Comparison of ENCODE assay signal across 8 cellular contexts in the genomic region with DNA sequence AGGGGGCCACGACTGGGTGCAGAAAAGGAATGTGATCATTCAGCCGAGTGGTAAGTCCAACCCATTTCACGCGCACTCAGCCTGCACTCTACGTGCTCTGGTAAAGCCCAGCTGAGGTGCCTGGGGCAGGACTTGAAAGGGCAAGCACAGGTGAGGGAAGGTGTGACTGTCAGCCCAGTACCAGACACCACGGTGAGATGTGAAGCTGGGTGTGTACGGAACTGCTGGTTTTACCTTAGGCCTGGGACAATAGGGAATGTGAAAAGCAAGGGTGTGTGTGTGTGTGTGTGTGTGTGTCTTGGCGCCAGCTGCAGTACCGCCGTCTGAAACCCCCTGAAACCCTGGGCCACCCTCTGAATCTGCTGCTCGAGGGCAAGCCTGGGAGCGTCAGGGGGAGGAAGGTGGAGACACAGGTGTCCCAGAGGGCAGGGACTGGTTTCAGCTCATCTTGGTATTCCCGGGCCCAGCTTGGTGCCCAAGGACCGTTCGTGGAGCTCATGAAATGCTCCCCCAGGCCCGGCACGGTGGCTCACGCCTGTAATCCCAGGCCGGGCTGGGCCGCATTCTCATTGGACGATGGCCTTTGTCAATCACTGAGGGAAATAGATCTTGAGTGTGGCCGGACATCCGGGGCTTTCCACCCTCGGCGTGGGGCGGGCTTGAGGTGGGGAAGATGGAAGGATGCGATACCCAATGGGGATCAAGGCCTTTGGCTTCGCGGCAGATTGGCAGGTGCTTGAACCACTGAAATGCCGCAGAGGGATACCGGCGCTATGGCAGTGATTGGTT. TPM values are rescaled to one million over a fixed set of nuclear protein-coding genes. Genes with fewer than 3 reads are reported as not detected.
DNase-seq lines count a peak whose midpoint lies in the region; ATAC-seq and TF ChIP-seq lines count a peak whose summit lies in the region.

No MANE protein-coding gene starts in this region.

- H3K4me1 ChIP-seq in SK-N-SH (ENCODE audit: control insufficient read depth in 1 of 2, insufficient read depth in 2 of 2, low read depth in 1 of 2, low read length in 1 of 2) = peaks cover 0 to 33% of the 10 kb centered on the region in 2 experiments; a peak in 2 of 4 replicates
- H3K4me1 ChIP-seq in suprapubic skin = peaks cover 26% of the 10 kb centered on the region

- peak; percentile 98 for ATAC-seq in HG02610 (IDR thresholded peaks at IDR 0.05; ENCODE audit: unreplicated experiment)
- ATAC-seq in activated naive CD4-positive, alpha-beta T cell treated with anti-CD3 and anti-CD28 coated beads, Interleukin-2, amount 50 U/mL, for 72 hours = peak; percentile 98 to 99

- no peak; a peak in 1 of 4 replicates for TF ChIP-seq EP300 in SK-N-SH (IDR thresholded peaks at IDR 0.05; ENCODE audit: borderline replicate concordance in 1 of 2, low read depth in 1 of 2, low read length in 1 of 2)
- no peak for TF ChIP-seq EP300 in suprapubic skin (IDR thresholded peaks at IDR 0.05)

- TF ChIP-seq POLR2A in suprapubic skin (IDR thresholded peaks at IDR 0.05) = no peak

- 32% methylated on average over 32 of the region's 32 CpGs for WGBS in SK-N-SH (ENCODE audit: low lambda C conversion rate)
- 13% methylated on average over 23 of the region's 32 CpGs for WGBS in suprapubic skin

- H3K4me3 ChIP-seq in SK-N-SH (ENCODE audit: low read depth in 2 of 2, low read length in 1 of 2) (peak overlapping the region; percentile 69 to 70), suprapubic skin (peak overlapping the region; percentile 62)

- POLR2A ChIA-PET in GM10248 (lab: Yijun Ruan, JAX) = interaction anchor here (0.7 to 1.0 kb wide), 3 partner anchors 11 to 773 kb away, joined by 3 read pairs; no protein-coding TSS in a partner anchor
- POLR2A ChIA-PET in SK-N-SH (lab: Yijun Ruan, JAX) = interaction anchor here (0.6 to 1.6 kb wide), 9 partner anchors 9 to 636 kb away, joined by 3 to 11 read pairs (median 4); no protein-coding TSS in a partner anchor

- TF ChIP-seq CTCF in GM10248 (IDR thresholded peaks at IDR 0.05; ENCODE audit: control extremely low read depth, extremely low read depth, low read depth, missing control alignments) = no peak
- TF ChIP-seq CTCF in SK-N-SH (IDR thresholded peaks at IDR 0.05) = no peak
- TF ChIP-seq CTCF in suprapubic skin (IDR thresholded peaks at IDR 0.05) = no peak

- peak overlapping the region; percentile 77; the same call in 1 of the 2 replicates for H3K4me2 ChIP-seq in SK-N-SH

- H3K9me3 ChIP-seq in SK-N-SH (no peaks in the 10 kb centered on the region), suprapubic skin (no peaks in the 10 kb centered on the region)

- H3K36me3 ChIP-seq in SK-N-SH (replicated peaks in 1 of 2; ENCODE audit: control insufficient read depth in 1 of 2, insufficient read depth in 2 of 2, low read length in 1 of 2) = peaks cover 3 to 9% of the 10 kb centered on the region in 2 experiments
- H3K36me3 ChIP-seq in suprapubic skin = no peaks in the 10 kb centered on the region

- H3K9me2 ChIP-seq in SK-N-SH = no peaks in the 10 kb centered on the region

- H2AFZ ChIP-seq in SK-N-SH (ENCODE audit: low read depth) = peak overlapping the region; percentile 87

- TF ChIP-seq RAD21 in SK-N-SH (IDR thresholded peaks at IDR 0.05; ENCODE audit: low read length) = no peak

- peak overlapping the region in 1 of 2 experiments; percentile 94; a peak in 3 of 4 replicates for H3K27ac ChIP-seq in SK-N-SH (ENCODE audit: low read depth in 2 of 2, low read length in 1 of 2)
- H3K27ac ChIP-seq in suprapubic skin = peak overlapping the region; percentile 90

- DNase-seq in GM10248 (ENCODE audit: extremely low spot score) = peak; percentile 99
- peak; percentile 100 for DNase-seq in NCI-H1092 (lab: John Stamatoyannopoulos, UW)
- peak; percentile 99 for DNase-seq in SK-N-SH
- DNase-seq in activated naive CD4-positive, alpha-beta T cell treated with anti-CD3 and anti-CD28 coated beads, Interleukin-2, amount 50 U/mL, for 72 hours (ENCODE audit: low spot score in 2 of 2) = peak; percentile 99 to 100
- DNase-seq in glomerular endothelial cell (ENCODE audit: extremely low read depth, low read depth, low spot score) = peak; percentile 100
- DNase-seq in nucleus accumbens (lab: John Stamatoyannopoulos, UW) = peak; percentile 96 to 100 (median 100)
- DNase-seq in suprapubic skin (ENCODE audit: low spot score in 2 of 2) = peak; percentile 100

- peaks cover 0 to 11% of the 10 kb centered on the region in 2 donors for H3K36me3 Mint-ChIP-seq in activated naive CD4-positive, alpha-beta T cell treated with anti-CD3 and anti-CD28 coated beads, Interleukin-2, amount 50 U/mL, for 72 hours

- CTCF ChIA-PET in GM10248 (lab: Yijun Ruan, JAX) = interaction anchor here (1.0 to 2.9 kb wide), 7 partner anchors 10 to 164 kb away, joined by 3 to 31 read pairs (median 4); no protein-coding TSS in a partner anchor
- CTCF ChIA-PET in SK-N-SH (lab: Yijun Ruan, JAX) = interaction anchor here (1.0 to 4.2 kb wide), 12 partner anchors 9 to 148 kb away, joined by 3 to 42 read pairs (median 5); no protein-coding TSS in a partner anchor

- H4K20me1 ChIP-seq in SK-N-SH (ENCODE audit: insufficient read depth) = no peaks in the 10 kb centered on the region

- H3F3A ChIP-seq in SK-N-SH (replicated peaks; ENCODE audit: insufficient read depth) = peaks cover 12% of the 10 kb centered on the region

- peaks cover 0 to 6% of the 10 kb centered on the region in 2 donors for H3K9me3 Mint-ChIP-seq in activated naive CD4-positive, alpha-beta T cell treated with anti-CD3 and anti-CD28 coated beads, Interleukin-2, amount 50 U/mL, for 72 hours

- H3K27ac Mint-ChIP-seq in activated naive CD4-positive, alpha-beta T cell treated with anti-CD3 and anti-CD28 coated beads, Interleukin-2, amount 50 U/mL, for 72 hours = peak overlapping the region; percentile 95 to 96

- H3K27me3 ChIP-seq in SK-N-SH (ENCODE audit: insufficient read depth) (no peaks in the 10 kb centered on the region), suprapubic skin (no peaks in the 10 kb centered on the region)

- H3K9ac ChIP-seq in SK-N-SH = peak overlapping the region; percentile 76; the same call in 1 of the 2 replicates

- H3K79me2 ChIP-seq in SK-N-SH (ENCODE audit: insufficient read depth) = no peaks in the 10 kb centered on the region

TF ChIP-seq in SK-N-SH, 30 proteins besides CTCF, POLR2A, EP300 and RAD21 (continues in another document):
- TF ChIP-seq, protein P1, sequence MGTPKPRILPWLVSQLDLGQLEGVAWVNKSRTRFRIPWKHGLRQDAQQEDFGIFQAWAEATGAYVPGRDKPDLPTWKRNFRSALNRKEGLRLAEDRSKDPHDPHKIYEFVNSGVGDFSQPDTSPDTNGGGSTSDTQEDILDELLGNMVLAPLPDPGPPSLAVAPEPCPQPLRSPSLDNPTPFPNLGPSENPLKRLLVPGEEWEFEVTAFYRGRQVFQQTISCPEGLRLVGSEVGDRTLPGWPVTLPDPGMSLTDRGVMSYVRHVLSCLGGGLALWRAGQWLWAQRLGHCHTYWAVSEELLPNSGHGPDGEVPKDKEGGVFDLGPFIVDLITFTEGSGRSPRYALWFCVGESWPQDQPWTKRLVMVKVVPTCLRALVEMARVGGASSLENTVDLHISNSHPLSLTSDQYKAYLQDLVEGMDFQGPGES (IDR thresholded peaks at IDR 0.05; ENCODE audit: low read depth, low read length) = peak; percentile 100
- TF ChIP-seq, protein P2, sequence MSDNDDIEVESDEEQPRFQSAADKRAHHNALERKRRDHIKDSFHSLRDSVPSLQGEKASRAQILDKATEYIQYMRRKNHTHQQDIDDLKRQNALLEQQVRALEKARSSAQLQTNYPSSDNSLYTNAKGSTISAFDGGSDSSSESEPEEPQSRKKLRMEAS (IDR thresholded peaks at IDR 0.05; ENCODE audit: low read depth) = peak; percentile 44

RNA-seq across cellular contexts. Expression of a gene that starts 27.8 kb away (rescaled TPM):
- polyA plus RNA-seq in SK-N-SH (2012; rRNA removed) = not detected in 2 replicates
- not detected in 2 replicates for polyA plus RNA-seq in SK-N-SH (2012; cell fraction: cytosol; rRNA removed)
- 0.11 TPM in 1 of 2 replicates, not detected in the other for polyA plus RNA-seq in SK-N-SH (2012; cell fraction: nucleus; rRNA removed)
- total RNA-seq in activated naive CD4-positive, alpha-beta T cell treated with anti-CD3 and anti-CD28 coated beads, Interleukin-2, amount 50 U/mL, for 72 hours = 1 to 10 TPM; 1.0 to 3.0 TPM
- not detected in 2 replicates for total RNA-seq in glomerular endothelial cell
- 1 to 10 TPM in 3 of 4 donors, under 1 TPM in 1; 0.38 to 3.7 (median 1.3) TPM for total RNA-seq in suprapubic skin

RNA-seq across cellular contexts. Expression of a gene that starts 39.4 kb away (rescaled TPM):
- polyA plus RNA-seq in SK-N-SH (2012; rRNA removed) = 154 and 187 TPM in 2 replicates
- polyA plus RNA-seq in SK-N-SH (2012; cell fraction: cytosol; rRNA removed) = 223 and 232 TPM in 2 replicates
- 55.0 and 81.5 TPM in 2 replicates for polyA plus RNA-seq in SK-N-SH (2012; cell fraction: nucleus; rRNA removed)
- 1 to 10 TPM; 4.8 to 9.1 TPM for total RNA-seq in activated naive CD4-positive, alpha-beta T cell treated with anti-CD3 and anti-CD28 coated beads, Interleukin-2, amount 50 U/mL, for 72 hours
- total RNA-seq in glomerular endothelial cell = 208 and 276 TPM in 2 replicates
- 10 to 100 TPM; 44.5 to 67.8 (median 56.9) TPM for total RNA-seq in suprapubic skin

RNA-seq across cellular contexts. Expression of a gene that starts 55.1 kb away (rescaled TPM):
- 20.1 and 23.3 TPM in 2 replicates for polyA plus RNA-seq in SK-N-SH (2012; rRNA removed)
- 15.2 and 15.7 TPM in 2 replicates for polyA plus RNA-seq in SK-N-SH (2012; cell fraction: cytosol; rRNA removed)
- polyA plus RNA-seq in SK-N-SH (2012; cell fraction: nucleus; rRNA removed) = 60.2 and 109 TPM in 2 replicates
- 10 to 100 TPM; 82.3 to 91.0 TPM for total RNA-seq in activated naive CD4-positive, alpha-beta T cell treated with anti-CD3 and anti-CD28 coated beads, Interleukin-2, amount 50 U/mL, for 72 hours
- total RNA-seq in glomerular endothelial cell (27.2 and 31.8 TPM in 2 replicates), suprapubic skin (10 to 100 TPM; 13.8 to 22.1 (median 17.7) TPM)

RNA-seq across cellular contexts. Expression of a gene that starts 55.3 kb away (rescaled TPM):
- 75.9 and 96.8 TPM in 2 replicates for polyA plus RNA-seq in SK-N-SH (2012; rRNA removed)
- 87.6 and 89.2 TPM in 2 replicates for polyA plus RNA-seq in SK-N-SH (2012; cell fraction: cytosol; rRNA removed)
- polyA plus RNA-seq in SK-N-SH (2012; cell fraction: nucleus; rRNA removed) = 80.8 and 107 TPM in 2 replicates
- 10 to 100 TPM; 13.9 to 30.0 TPM for total RNA-seq in activated naive CD4-positive, alpha-beta T cell treated with anti-CD3 and anti-CD28 coated beads, Interleukin-2, amount 50 U/mL, for 72 hours
- total RNA-seq in glomerular endothelial cell (23.8 and 33.6 TPM in 2 replicates), suprapubic skin (10 to 100 TPM; 20.6 to 29.9 (median 23.0) TPM)

Comparison
In these comparisons a context has a peak if more than half of its experiments do, and no peak if none do; other contexts are left out.
1. RNA of a gene that starts 39.4 kb away (total RNA-seq): 208 to 276 TPM in glomerular endothelial cell and 44.5 to 67.8 TPM in suprapubic skin; 4.8 to 9.1 TPM in activated naive CD4-positive, alpha-beta T cell treated with anti-CD3 and anti-CD28 coated beads, Interleukin-2, amount 50 U/mL, for 72 hours; every median in the first group is over 4 times any median in the second.
2. Peak in every context shown above with its lines, with median percentiles within 50 percentile points of each other: DNase-seq.